Comparison of ENCODE assay signal across 8 cellular contexts in the genomic region with DNA sequence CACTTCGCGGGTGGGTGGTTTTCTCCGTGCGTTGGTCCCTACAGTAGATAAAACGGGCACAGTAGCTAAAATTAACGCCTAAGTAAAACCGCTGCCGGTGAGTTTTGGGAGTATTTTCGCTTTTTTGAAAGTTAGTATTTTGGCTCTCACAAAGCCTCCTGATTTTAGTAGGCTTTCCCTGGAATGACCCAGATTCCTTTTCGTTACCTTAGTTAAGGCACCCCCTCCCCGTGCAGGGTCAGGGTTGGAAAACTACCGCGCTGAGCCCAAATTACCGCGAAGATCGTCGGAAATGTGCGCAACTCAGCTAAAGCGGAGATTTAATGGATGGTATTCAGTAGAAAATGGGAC. TPM values are rescaled to one million over a fixed set of nuclear protein-coding genes. Genes with fewer than 3 reads are reported as not detected.
A peak's percentile ranks its signal among the peaks of the same experiment; 100 is the strongest.
DNase-seq lines count a peak whose midpoint lies in the region; ATAC-seq and TF ChIP-seq lines count a peak whose summit lies in the region.

No MANE protein-coding gene starts in this region.

- intact Hi-C loops in PC-9 (cut with micrococcal nuclease; ENCODE audit: unreplicated experiment) (loop anchor here (1.0 to 5.0 kb wide), 4 partner anchors 31 to 145 kb away; no protein-coding TSS in a partner anchor), esophagus squamous epithelium (cut with DNase I) (no loop called here)

- peak overlapping the region; percentile 80 for H3K14ac ChIP-seq in trophoblast cell (ENCODE audit: low read length)

- peak overlapping the region; percentile 69 for H3K4me3 ChIP-seq in PC-9
- peak overlapping the region; percentile 40 to 74 (median 70) for H3K4me3 ChIP-seq in esophagus squamous epithelium
- peak overlapping the region; percentile 65 for H3K4me3 ChIP-seq in trophoblast cell (ENCODE audit: low read depth, low read length)

- ATAC-seq in GM21381 (IDR thresholded peaks at IDR 0.05; ENCODE audit: unreplicated experiment) (peak; percentile 4), omental fat pad (ENCODE audit: low FRiP score) (no peak), GM21367 (IDR thresholded peaks at IDR 0.05; ENCODE audit: unreplicated experiment) (no peak)

- H3K4me2 ChIP-seq in PC-9 = peak overlapping the region; percentile 92
- peak overlapping the region; percentile 68 for H3K4me2 ChIP-seq in trophoblast cell (ENCODE audit: low read length)

- peaks cover 9% of the 10 kb centered on the region for H3K4me1 ChIP-seq in PC-9 (replicated peaks; ENCODE audit: insufficient read depth)
- peaks cover 7 to 59% (median 36%) of the 10 kb centered on the region in 3 donors for H3K4me1 ChIP-seq in esophagus squamous epithelium
- peaks cover 13 to 15% of the 10 kb centered on the region in 2 experiments for H3K4me1 ChIP-seq in trophoblast cell (ENCODE audit: control insufficient read depth in 1 of 2, insufficient read depth in 2 of 2, low read length in 2 of 2)

- H3K4ac ChIP-seq in trophoblast cell (ENCODE audit: low read depth, low read length) = no peak overlapping the region

- in situ Hi-C loops in KBM-7 (cut with MboI; ENCODE audit: low pct_unique_long_range_greater_than_20kb, low sequenced_read_pairs) = no loop called here

- H3K27me3 ChIP-seq in PC-9 (ENCODE audit: insufficient read depth, low read depth) (no peaks in the 10 kb centered on the region), esophagus squamous epithelium (no peaks in the 10 kb centered on the region), trophoblast cell (ENCODE audit: insufficient read depth, low read length) (no peaks in the 10 kb centered on the region)

- H3K79me1 ChIP-seq in trophoblast cell (ENCODE audit: low read length) = peaks cover 10% of the 10 kb centered on the region

- peak overlapping the region; percentile 88 for H4K8ac ChIP-seq in trophoblast cell (ENCODE audit: low read depth, low read length)

- no peaks in the 10 kb centered on the region for H3K9me2 ChIP-seq in PC-9 (ENCODE audit: insufficient read depth)

- 0 to 1% methylated on average over 18 to 19 of the region's 19 CpGs for WGBS in esophagus squamous epithelium, 2 donors
- WGBS in trophoblast cell (ENCODE audit: extremely low coverage, insufficient coverage, insufficient read length) = no CpG with 5 or more reads among the region's 19 CpGs

- TF ChIP-seq CTCF in PC-9 (conservative IDR thresholded peaks at IDR 0.05) (no peak), esophagus squamous epithelium (IDR thresholded peaks at IDR 0.05) (peak in 3 of 6 experiments; percentile 21 to 28 (median 23)), omental fat pad (IDR thresholded peaks at IDR 0.05) (no peak)

- H2AK5ac ChIP-seq in trophoblast cell (ENCODE audit: low read length) = no peak overlapping the region

- POLR2A ChIA-PET in PC-9 (lab: Charles Lee; ENCODE audit: unreplicated experiment) = interaction anchor here (0.5 to 0.8 kb wide), 7 partner anchors 11 to 171 kb away, joined by 3 to 21 read pairs (median 4); no protein-coding TSS in a partner anchor

- H4K91ac ChIP-seq in trophoblast cell (ENCODE audit: low read depth, low read length) = peak overlapping the region; percentile 48

- H3K9ac ChIP-seq in trophoblast cell (ENCODE audit: low read length) = peak overlapping the region; percentile 44

- peaks cover 12% of the 10 kb centered on the region; the same call in 1 of the 2 replicates for H3F3A ChIP-seq in PC-9 (ENCODE audit: insufficient read depth, low read depth)

- H3K27ac ChIP-seq in PC-9 (peak overlapping the region; percentile 37), esophagus squamous epithelium (peak overlapping the region; percentile 95 to 98 (median 96)), trophoblast cell (ENCODE audit: low read depth, low read length) (peak overlapping the region; percentile 49)

- H3K23ac ChIP-seq in trophoblast cell (ENCODE audit: low read length) = no peak overlapping the region

- no peak overlapping the region for H2BK12ac ChIP-seq in trophoblast cell (ENCODE audit: low read length)

- no peak overlapping the region for H3K18ac ChIP-seq in trophoblast cell (ENCODE audit: low read length)

- H2AFZ ChIP-seq in PC-9 = peak overlapping the region; percentile 78
- peak overlapping the region; percentile 67 for H2AFZ ChIP-seq in trophoblast cell (ENCODE audit: insufficient read depth, low read length, poor library complexity)

- H4K12ac ChIP-seq in trophoblast cell (ENCODE audit: low read depth, low read length) = peak overlapping the region; percentile 67

- no peak overlapping the region for H2BK120ac ChIP-seq in trophoblast cell (ENCODE audit: insufficient read depth, low read length, poor library complexity)

- H3K9me3 ChIP-seq in PC-9 (ENCODE audit: insufficient read depth, low read depth) (no peaks in the 10 kb centered on the region), esophagus squamous epithelium (no peaks in the 10 kb centered on the region), trophoblast cell (ENCODE audit: insufficient read depth, low read depth, low read length) (peaks cover 3% of the 10 kb centered on the region)

- H3K36me3 ChIP-seq in PC-9 (ENCODE audit: low read depth) = no peaks in the 10 kb centered on the region
- H3K36me3 ChIP-seq in esophagus squamous epithelium = no peaks in the 10 kb centered on the region
- H3K36me3 ChIP-seq in trophoblast cell (ENCODE audit: control insufficient read depth in 1 of 2, insufficient read depth in 2 of 2, low read length in 2 of 2) = no peaks in the 10 kb centered on the region

- no peaks in the 10 kb centered on the region for H4K20me1 ChIP-seq in PC-9 (ENCODE audit: insufficient read depth)

- peak in 3 of 4 donors; percentile 21 to 77 (median 76) for TF ChIP-seq POLR2A in esophagus squamous epithelium (IDR thresholded peaks at IDR 0.05)

- DNase-seq in PC-9 (no peak), esophagus squamous epithelium (lab: John Stamatoyannopoulos, UW) (no peak), trophoblast cell (no peak), omental fat pad (ENCODE audit: low spot score) (no peak), KBM-7 (no peak), AG20443 (ENCODE audit: low spot score) (no peak)

- CTCF ChIA-PET in PC-9 (lab: Charles Lee) = interaction anchor here (0.6 to 1.7 kb wide), 4 partner anchors 10 to 57 kb away, joined by 4 to 5 read pairs (median 4); no protein-coding TSS in a partner anchor

- H2BK5ac ChIP-seq in trophoblast cell (ENCODE audit: low read depth, low read length, poor library complexity) = peak overlapping the region; percentile 18

- H3K79me2 ChIP-seq in PC-9 (ENCODE audit: low read depth) (no peaks in the 10 kb centered on the region), trophoblast cell (ENCODE audit: control insufficient read depth, insufficient read depth, low read length, poor library complexity) (peaks cover 2% of the 10 kb centered on the region)

- BruUV-seq in PC-9 (replicated peaks; lab: Mats Ljungman, UMichigan) = no TSS peak

RNA-seq across cellular contexts. Expression of gene ST6GALNAC1, which starts 28.3 kb away (rescaled TPM):
- total RNA-seq in PC-9 (2021) = 0.75 and 0.76 TPM in 2 replicates
- 10 to 100 TPM; 10.6 to 63.3 (median 32.7) TPM for total RNA-seq in esophagus squamous epithelium
- 0.53 TPM in 2 replicates for polyA plus RNA-seq in trophoblast cell (2013)
- 1 to 10 TPM in 3 of 4 donors, under 1 TPM in 1; 0.46 to 4.6 (median 1.9) TPM for total RNA-seq in omental fat pad

RNA-seq across cellular contexts. Expression of gene MXRA7, which starts 38.9 kb away (rescaled TPM):
- total RNA-seq in PC-9 (2021) (5.5 and 8.9 TPM in 2 replicates), esophagus squamous epithelium (100 to 1,000 TPM in 1 of 4 donors, 10 to 100 TPM in 3; 11.0 to 116 (median 39.2) TPM), omental fat pad (100 to 1,000 TPM; 150 to 231 (median 194) TPM)
- polyA plus RNA-seq in trophoblast cell (2013) = 84.3 and 85.1 TPM in 2 replicates

RNA-seq across cellular contexts. Expression of gene JMJD6, which starts 54.5 kb away (rescaled TPM):
- total RNA-seq in PC-9 (2021) = 19.4 and 25.2 TPM in 2 replicates
- total RNA-seq in esophagus squamous epithelium = 10 to 100 TPM; 13.0 to 17.2 (median 16.7) TPM
- 24.2 and 25.4 TPM in 2 replicates for polyA plus RNA-seq in trophoblast cell (2013)
- 10 to 100 TPM; 17.7 to 40.4 (median 30.4) TPM for total RNA-seq in omental fat pad

RNA-seq across cellular contexts. Expression of gene METTL23, which starts 54.8 kb away (rescaled TPM):
- total RNA-seq in PC-9 (2021) = 31.7 and 40.5 TPM in 2 replicates
- total RNA-seq in esophagus squamous epithelium = 10 to 100 TPM; 14.6 to 33.0 (median 24.7) TPM
- 18.7 and 18.8 TPM in 2 replicates for polyA plus RNA-seq in trophoblast cell (2013)
- 10 to 100 TPM; 13.6 to 30.2 (median 26.9) TPM for total RNA-seq in omental fat pad

Comparison
In these comparisons a context has a peak if more than half of its experiments do, and no peak if none do; other contexts are left out.
1. H3K27ac ChIP-seq: peak in every context shown above with its lines; median percentile 96 in esophagus squamous epithelium; 49 in trophoblast cell; 37 in PC-9.